Comparison of ENCODE assay signal across 7 cellular contexts in the genomic region with DNA sequence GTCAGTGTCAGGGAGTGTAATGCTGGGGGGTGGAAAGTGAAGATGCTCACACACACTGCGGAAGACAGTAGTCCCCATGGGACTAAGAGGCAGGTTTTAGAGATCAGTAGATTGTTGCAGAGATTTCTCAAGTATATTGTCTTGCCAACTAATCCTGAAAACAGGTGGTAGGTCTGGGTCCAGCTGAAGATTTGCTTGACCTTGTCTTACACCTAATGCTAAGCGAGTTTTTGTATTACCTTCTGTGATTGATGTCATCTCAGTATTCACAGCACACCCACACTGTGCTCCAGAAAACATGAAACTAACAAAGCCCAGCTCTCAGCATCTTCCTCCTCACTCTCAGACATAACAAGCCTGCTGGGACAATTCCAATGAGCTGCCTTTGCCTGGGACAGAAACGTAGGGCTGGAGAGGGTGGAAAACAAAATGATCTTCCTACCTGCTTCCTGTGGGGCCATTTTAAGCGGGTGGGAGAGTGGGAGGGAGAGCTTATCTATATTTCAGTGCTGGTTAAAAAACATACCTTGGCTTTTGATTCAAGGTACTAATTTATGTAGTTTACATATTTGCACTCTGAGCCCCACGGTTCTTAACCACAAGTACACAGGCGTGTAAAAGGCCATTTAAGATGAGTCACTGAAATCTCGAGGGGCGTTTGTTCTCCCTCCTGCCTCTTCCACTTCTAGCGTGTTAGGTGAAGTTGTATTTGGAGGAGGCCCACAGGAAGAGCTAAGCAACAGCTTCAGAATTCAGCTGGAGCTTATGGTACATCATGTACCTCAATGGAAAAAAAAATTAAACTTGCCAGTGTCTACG. TPM values are rescaled to one million over a fixed set of nuclear protein-coding genes. Genes with fewer than 3 reads are reported as not detected.
DNase-seq lines count a peak whose midpoint lies in the region; ATAC-seq and TF ChIP-seq lines count a peak whose summit lies in the region.

No MANE protein-coding gene starts in this region.

- POLR2A ChIA-PET in activated B cell treated with CpG ODN at 0.5 μM for 24 hours (lab: Charles Lee) = no interaction called here
- POLR2A ChIA-PET in naive thymus-derived CD8-positive, alpha-beta T cell (lab: Charles Lee) = no interaction called here

- H3K36me3 ChIP-seq in right lobe of liver = no peaks in the 10 kb centered on the region
- H3K36me3 ChIP-seq in brain microvascular endothelial cell (replicated peaks) = no peaks in the 10 kb centered on the region

- CTCF ChIA-PET in activated B cell treated with CpG ODN at 0.5 μM for 24 hours (lab: Charles Lee) = no interaction called here

- peaks cover 8% of the 10 kb centered on the region for H3K4me1 Mint-ChIP-seq in activated B cell treated with CpG ODN at 0.5 μM for 24 hours
- H3K4me1 Mint-ChIP-seq in naive thymus-derived CD8-positive, alpha-beta T cell = peaks cover 11 to 21% (median 17%) of the 10 kb centered on the region in 4 donors

- H3K36me3 Mint-ChIP-seq in activated B cell treated with CpG ODN at 0.5 μM for 24 hours (ENCODE audit: low read depth) = no peaks in the 10 kb centered on the region
- no peaks in the 10 kb centered on the region for H3K36me3 Mint-ChIP-seq in naive thymus-derived CD8-positive, alpha-beta T cell

- peaks cover 7% of the 10 kb centered on the region for H3K27me3 Mint-ChIP-seq in activated B cell treated with CpG ODN at 0.5 μM for 24 hours
- H3K27me3 Mint-ChIP-seq in naive thymus-derived CD8-positive, alpha-beta T cell = no peaks in the 10 kb centered on the region

- TF ChIP-seq POLR2A in right lobe of liver (IDR thresholded peaks at IDR 0.05) = no peak

- WGBS in right lobe of liver (ENCODE audit: insufficient coverage, low coverage, low lambda C conversion rate, missing lambda C conversion rate) = 54% methylated on average over 10 of the region's 10 CpGs

- H3K4me3 Mint-ChIP-seq in activated B cell treated with CpG ODN at 0.5 μM for 24 hours = no peak overlapping the region
- H3K4me3 Mint-ChIP-seq in naive thymus-derived CD8-positive, alpha-beta T cell = no peak overlapping the region

- H3K9me3 ChIP-seq in right lobe of liver = no peaks in the 10 kb centered on the region

- H3K27ac Mint-ChIP-seq in activated B cell treated with CpG ODN at 0.5 μM for 24 hours = no peak overlapping the region
- peak overlapping the region in 6 of 10 donors; percentile 0 to 86 (median 8) for H3K27ac Mint-ChIP-seq in naive thymus-derived CD8-positive, alpha-beta T cell

- in situ Hi-C loops in brain microvascular endothelial cell (cut with HindIII; ENCODE audit: low pct_ligation_motif_present, low sequenced_read_pairs) = no loop called here

- intact Hi-C loops in activated B cell treated with CpG ODN at 0.5 μM for 24 hours (cut with micrococcal nuclease) (no loop called here), right lobe of liver (cut with DNase I) (no loop called here)

- no peak for DNase-seq in activated B cell treated with CpG ODN at 0.5 μM for 24 hours
- no peak for DNase-seq in naive thymus-derived CD8-positive, alpha-beta T cell
- DNase-seq in right lobe of liver = no peak
- DNase-seq in brain microvascular endothelial cell = no peak

- TF ChIP-seq CTCF in activated B cell treated with CpG ODN at 0.5 μM for 24 hours (IDR thresholded peaks at IDR 0.05) = no peak
- TF ChIP-seq CTCF in right lobe of liver (IDR thresholded peaks at IDR 0.05) = no peak
- no peak for TF ChIP-seq CTCF in brain microvascular endothelial cell (IDR thresholded peaks at IDR 0.05; ENCODE audit: low read depth, low read length, missing control alignments)

- H3K4me1 ChIP-seq in right lobe of liver = no peaks in the 10 kb centered on the region

- H3K27me3 ChIP-seq in right lobe of liver = no peaks in the 10 kb centered on the region
- no peaks in the 10 kb centered on the region for H3K27me3 ChIP-seq in brain microvascular endothelial cell (replicated peaks)

- H3K4me3 ChIP-seq in right lobe of liver (no peak overlapping the region), brain microvascular endothelial cell (ENCODE audit: low read depth, low read length) (no peak overlapping the region)

- no peaks in the 10 kb centered on the region for H3K9me3 Mint-ChIP-seq in activated B cell treated with CpG ODN at 0.5 μM for 24 hours
- peaks cover 0 to 1% (median 0%) of the 10 kb centered on the region in 9 donors for H3K9me3 Mint-ChIP-seq in naive thymus-derived CD8-positive, alpha-beta T cell

- ATAC-seq in GM18868 (IDR thresholded peaks at IDR 0.05; ENCODE audit: unreplicated experiment) (peak; percentile 73), HG02610 (IDR thresholded peaks at IDR 0.05; ENCODE audit: unreplicated experiment) (peak; percentile 57), activated B cell treated with CpG ODN at 0.5 μM for 24 hours (ENCODE audit: low read depth) (peak; percentile 58), right lobe of liver (no peak), GM18909 (IDR thresholded peaks at IDR 0.05; ENCODE audit: poor library complexity, unreplicated experiment) (no peak)
- peak; percentile 14 to 41 for ATAC-seq in naive thymus-derived CD8-positive, alpha-beta T cell

- H3K27ac ChIP-seq in right lobe of liver (no peak overlapping the region), brain microvascular endothelial cell (no peak overlapping the region)

RNA-seq across cellular contexts. Expression of gene RBMS1, which starts 23.1 kb away (rescaled TPM):
- total RNA-seq in activated B cell treated with CpG ODN at 0.5 μM for 24 hours = 23.9 and 30.9 TPM in 2 replicates
- total RNA-seq in naive thymus-derived CD8-positive, alpha-beta T cell = 100 to 1,000 TPM; 106 TPM
- 100 to 1,000 TPM in 2 of 3 donors, 10 to 100 TPM in 1; 80.0 to 125 (median 110) TPM for polyA plus RNA-seq in naive thymus-derived CD8-positive, alpha-beta T cell
- 10 to 100 TPM in 4 of 6 experiments, 1 to 10 TPM in 2; 8.5 to 21.4 (median 14.3) TPM for total RNA-seq in right lobe of liver

Comparison
In these comparisons a context has a peak if more than half of its experiments do, and no peak if none do; other contexts are left out.
1. ATAC-seq: peak in GM18868 (single experiment), HG02610 (single experiment), activated B cell treated with CpG ODN at 0.5 μM for 24 hours (single experiment) and naive thymus-derived CD8-positive, alpha-beta T cell (2 of 2); none in right lobe of liver (0 of 4) and GM18909 (single experiment).